11 cellular contexts compared by ENCODE assay signal in genomic region chr3:13537926-13538325, GRCh38. TPM values are rescaled to one million over a fixed set of nuclear protein-coding genes. Genes with fewer than 3 reads are reported as not detected.
A peak's percentile ranks its signal among the peaks of the same experiment; 100 is the strongest.
DNase-seq lines count a peak whose midpoint lies in the region; TF ChIP-seq lines count a peak whose summit lies in the region.
"Had no signal": no experiment of that assay in that cellular context is flagged by ENCODE, and none has a peak within 500 bp of the region (broad histone marks: within the 10 kb centered on the region; RNA-seq: fewer than 3 reads in every experiment).

No MANE protein-coding gene starts in this region.

- H3K79me1 ChIP-seq in trophoblast cell (ENCODE audit: low read length): no peaks in the 10 kb centered on the region

- H3K9me3 ChIP-seq in trophoblast cell (ENCODE audit: insufficient read depth, low read depth, low read length): peaks cover 2% of the 10 kb centered on the region

- H3K27me3 ChIP-seq in BJ (ENCODE audit: control insufficient read depth, insufficient read depth, low read length) (no peaks in the 10 kb centered on the region), trophoblast cell (ENCODE audit: insufficient read depth, low read length) (no peaks in the 10 kb centered on the region)

- TF ChIP-seq CTCF in BJ (IDR thresholded peaks at IDR 0.05; ENCODE audit: insufficient read depth, low read depth, low read length): no peak

- H2BK120ac ChIP-seq in trophoblast cell (ENCODE audit: insufficient read depth, low read length, poor library complexity): no peak overlapping the region

- no peaks in the 10 kb centered on the region for H3K79me2 ChIP-seq in trophoblast cell (ENCODE audit: control insufficient read depth, insufficient read depth, low read length, poor library complexity)

- DNase-seq in BJ (ENCODE audit: low read depth): peak; percentile 92
- peak; percentile 91 for DNase-seq in NCI-H226
- DNase-seq in dedifferentiated amniotic fluid mesenchymal stem cell (ENCODE audit: extremely low spot score): peak; percentile 95
- DNase-seq in trophoblast cell: peak; percentile 72 to 89
- DNase-seq in NCI-H1417 treated with DMSO at 0.1 percent for 48 hours (lab: John Stamatoyannopoulos, UW): no peak
- DNase-seq in DMS 273 treated with DMSO at 0.1 percent for 48 hours (lab: John Stamatoyannopoulos, UW): no peak
- no peak for DNase-seq in iPS-NIHi7 (ENCODE audit: extremely low spot score)
- no peak for DNase-seq in UCSD-AML1 (lab: John Stamatoyannopoulos, UW; ENCODE audit: unreplicated experiment)
- DNase-seq: activated CD4-positive, alpha-beta T cell treated with anti-CD3 and anti-CD28 coated beads, Interleukin-2, amount 10 ng/mL, durations not matched to agents 24 days and 14 days; activated naive CD4-positive, alpha-beta T cell treated with anti-CD3 and anti-CD28 coated beads, Interleukin-2, amount 10 ng/mL, durations not matched to agents 7 days and 5 days; NCI-H1417 had no signal

- H3K14ac ChIP-seq in trophoblast cell (ENCODE audit: low read length): no peak overlapping the region

- POLR2A ChIA-PET in BJ (lab: Charles Lee): no interaction called here

- no peak overlapping the region for H2BK12ac ChIP-seq in trophoblast cell (ENCODE audit: low read length)

- no peak overlapping the region for H3K9ac ChIP-seq in trophoblast cell (ENCODE audit: low read length)

- H3K4me3 ChIP-seq in BJ (ENCODE audit: low read depth, low read length) (no peak overlapping the region), trophoblast cell (ENCODE audit: low read depth, low read length) (no peak overlapping the region)

- no peak overlapping the region for H3K18ac ChIP-seq in trophoblast cell (ENCODE audit: low read length)

- H4K91ac ChIP-seq in trophoblast cell (ENCODE audit: low read depth, low read length): no peak overlapping the region

- H4K12ac ChIP-seq in trophoblast cell (ENCODE audit: low read depth, low read length): no peak overlapping the region

- H3K23ac ChIP-seq in trophoblast cell (ENCODE audit: low read length): no peak overlapping the region

- H3K36me3 ChIP-seq in BJ (ENCODE audit: control insufficient read depth, insufficient read depth, low read length) (no peaks in the 10 kb centered on the region), trophoblast cell (ENCODE audit: control insufficient read depth in 1 of 2, insufficient read depth in 2 of 2, low read length in 2 of 2) (no peaks in the 10 kb centered on the region)

- H4K8ac ChIP-seq in trophoblast cell (ENCODE audit: low read depth, low read length): no peak overlapping the region

- H2AK5ac ChIP-seq in trophoblast cell (ENCODE audit: low read length): no peak overlapping the region

- no peak overlapping the region for H2AFZ ChIP-seq in trophoblast cell (ENCODE audit: insufficient read depth, low read length, poor library complexity)

- no peak overlapping the region for H2BK5ac ChIP-seq in trophoblast cell (ENCODE audit: low read depth, low read length, poor library complexity)

- no peak overlapping the region for H3K27ac ChIP-seq in trophoblast cell (ENCODE audit: low read depth, low read length)

- H3K4ac ChIP-seq in trophoblast cell (ENCODE audit: low read depth, low read length): no peak overlapping the region

- no peak overlapping the region for H3K4me2 ChIP-seq in trophoblast cell (ENCODE audit: low read length)

- CTCF ChIA-PET in BJ (lab: Yijun Ruan, JAX): interaction anchor here (0.7 to 3.5 kb wide), 5 partner anchors 13 to 110 kb away, joined by 3 to 17 read pairs (median 5); no protein-coding TSS in a partner anchor

- no CpG with 5 or more reads among the region's 6 CpGs for WGBS in trophoblast cell (ENCODE audit: extremely low coverage, insufficient coverage, insufficient read length)

- H3K4me1 ChIP-seq in trophoblast cell (ENCODE audit: control insufficient read depth in 1 of 2, insufficient read depth in 2 of 2, low read length in 2 of 2): peaks cover 7 to 19% of the 10 kb centered on the region in 2 experiments

RNA-seq across cellular contexts. Expression of gene FBLN2, which starts 11.0 kb away (rescaled TPM):
- 131 and 248 TPM in 2 replicates for polyA plus RNA-seq in BJ (2011; rRNA removed)
- 52.2 and 74.2 TPM in 2 replicates for polyA minus RNA-seq in BJ (2011; rRNA and poly(A)+ RNA removed)
- 15.9 and 19.7 TPM in 2 replicates for polyA plus RNA-seq in trophoblast cell (2013)

RNA-seq across cellular contexts. Expression of gene HDAC11, which starts 57.8 kb away (rescaled TPM):
- polyA plus RNA-seq in BJ (2011; rRNA removed): 9.8 and 16.0 TPM in 2 replicates
- 9.4 and 10.1 TPM in 2 replicates for polyA minus RNA-seq in BJ (2011; rRNA and poly(A)+ RNA removed)
- polyA plus RNA-seq in trophoblast cell (2013): 3.4 and 3.8 TPM in 2 replicates

Comparison
In these comparisons a context has a peak if more than half of its experiments do, and no peak if none do; other contexts are left out.
1. DNase-seq: peak in BJ (single experiment), NCI-H226 (single experiment), dedifferentiated amniotic fluid mesenchymal stem cell (single experiment) and trophoblast cell (2 of 2); none in NCI-H1417 treated with DMSO at 0.1 percent for 48 hours (single experiment), DMS 273 treated with DMSO at 0.1 percent for 48 hours (single experiment), iPS-NIHi7 (single experiment) and UCSD-AML1 (single experiment).